ENCODE assay signal across 8 cellular contexts in the genomic region with DNA sequence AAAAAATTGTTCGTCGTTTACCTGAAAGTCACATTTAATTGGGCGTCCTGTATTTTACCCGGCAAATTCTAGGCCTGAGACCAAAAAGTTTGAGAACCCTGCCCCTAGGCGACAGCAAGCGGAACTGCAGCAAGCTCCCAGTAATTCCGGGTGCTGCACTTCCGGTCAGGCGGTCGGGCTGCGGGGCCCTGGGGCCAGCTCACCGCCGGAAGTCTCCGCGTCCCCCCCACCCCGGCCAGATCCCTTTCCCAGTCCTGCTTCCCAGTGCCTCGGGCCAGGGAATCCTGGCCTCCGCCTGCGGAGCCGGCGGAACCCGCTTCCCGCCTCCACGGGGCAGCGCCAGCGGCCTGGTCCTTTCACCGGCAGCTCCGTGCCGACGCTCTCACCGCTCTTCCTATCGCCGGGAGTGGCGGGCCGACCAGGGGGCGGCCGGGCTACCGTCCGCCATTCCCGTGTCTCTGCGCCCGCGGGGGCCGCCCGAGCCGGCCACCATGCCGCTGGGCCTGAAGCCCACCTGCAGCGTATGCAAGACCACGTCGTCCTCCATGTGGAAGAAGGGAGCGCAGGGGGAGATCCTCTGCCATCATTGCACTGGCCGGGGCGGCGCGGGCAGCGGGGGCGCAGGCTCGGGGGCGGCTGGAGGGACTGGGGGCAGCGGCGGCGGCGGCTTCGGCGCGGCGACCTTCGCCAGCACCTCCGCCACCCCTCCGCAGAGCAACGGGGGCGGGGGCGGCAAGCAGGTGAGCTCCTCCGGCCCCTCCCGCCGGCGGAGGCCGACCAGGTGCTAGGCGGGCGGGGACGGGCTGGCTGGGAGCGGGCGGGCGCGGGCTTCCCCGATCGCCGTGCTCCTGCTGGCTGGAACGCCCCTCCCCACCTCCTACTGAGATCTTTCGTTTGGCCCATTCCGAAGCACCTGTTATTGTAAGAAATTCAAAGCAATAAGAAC. TPM values are rescaled to one million over a fixed set of nuclear protein-coding genes. Genes with fewer than 3 reads are reported as not detected.
DNase-seq lines count a peak whose midpoint lies in the region; ATAC-seq and TF ChIP-seq lines count a peak whose summit lies in the region.

A gene with protein sequence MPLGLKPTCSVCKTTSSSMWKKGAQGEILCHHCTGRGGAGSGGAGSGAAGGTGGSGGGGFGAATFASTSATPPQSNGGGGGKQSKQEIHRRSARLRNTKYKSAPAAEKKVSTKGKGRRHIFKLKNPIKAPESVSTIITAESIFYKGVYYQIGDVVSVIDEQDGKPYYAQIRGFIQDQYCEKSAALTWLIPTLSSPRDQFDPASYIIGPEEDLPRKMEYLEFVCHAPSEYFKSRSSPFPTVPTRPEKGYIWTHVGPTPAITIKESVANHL (plus strand): TSS at position 244 of the 946 bp plus-strand sequence. CDS start 248 bp downstream, at position 492.

- peaks cover 12 to 37% (median 20%) of the 10 kb centered on the region in 3 donors for H3K4me1 Mint-ChIP-seq in CD8-positive, alpha-beta memory T cell
- H3K4me1 Mint-ChIP-seq in activated CD4-positive, alpha-beta memory T cell treated with anti-CD3 and anti-CD28 coated beads, Interleukin-2, amount 10 ng/mL, durations not matched to agents 7 days and 5 days, result peaks cover 13% of the 10 kb centered on the region

- H3K36me3 ChIP-seq in CD8-positive, alpha-beta memory T cell (ENCODE audit: insufficient read depth, low read length), result no peaks in the 10 kb centered on the region
- H3K36me3 ChIP-seq in duodenal mucosa (ENCODE audit: control insufficient read depth in 1 of 2, insufficient read depth in 2 of 2, low read length in 2 of 2), result peaks cover 19 to 26% of the 10 kb centered on the region in 2 donors

- H3K9me3 Mint-ChIP-seq in CD8-positive, alpha-beta memory T cell, result no peaks in the 10 kb centered on the region
- no peaks in the 10 kb centered on the region for H3K9me3 Mint-ChIP-seq in activated CD4-positive, alpha-beta memory T cell treated with anti-CD3 and anti-CD28 coated beads, Interleukin-2, amount 10 ng/mL, durations not matched to agents 7 days and 5 days

- no peaks in the 10 kb centered on the region for H3K27me3 ChIP-seq in CD8-positive, alpha-beta memory T cell (ENCODE audit: insufficient read depth, low read length, poor library complexity, severe bottlenecking)
- H3K27me3 ChIP-seq in duodenal mucosa (ENCODE audit: control insufficient read depth in 1 of 2, insufficient read depth in 2 of 2, low read length in 2 of 2), result no peaks in the 10 kb centered on the region

- H3K9ac ChIP-seq in duodenal mucosa (ENCODE audit: low read depth in 1 of 2, low read length in 2 of 2), result peak within 1 kb of the TSS; percentile 80 to 91

- H3K4me3 Mint-ChIP-seq in CD8-positive, alpha-beta memory T cell, result peak within 1 kb of the TSS; percentile 91 to 99 (median 96)
- H3K4me3 Mint-ChIP-seq in activated CD4-positive, alpha-beta memory T cell treated with anti-CD3 and anti-CD28 coated beads, Interleukin-2, amount 10 ng/mL, durations not matched to agents 7 days and 5 days, result peak within 1 kb of the TSS; percentile 86

- H3K27ac Mint-ChIP-seq in CD8-positive, alpha-beta memory T cell, result peak within 1 kb of the TSS; percentile 96 to 99 (median 98)
- peak within 1 kb of the TSS; percentile 88 for H3K27ac Mint-ChIP-seq in activated CD4-positive, alpha-beta memory T cell treated with anti-CD3 and anti-CD28 coated beads, Interleukin-2, amount 10 ng/mL, durations not matched to agents 7 days and 5 days

- no peaks in the 10 kb centered on the region for H3K9me3 ChIP-seq in CD8-positive, alpha-beta memory T cell (ENCODE audit: low read length)
- H3K9me3 ChIP-seq in duodenal mucosa (ENCODE audit: control insufficient read depth in 1 of 2, low read length in 2 of 2), result no peaks in the 10 kb centered on the region

- TF ChIP-seq CTCF in lower leg skin (IDR thresholded peaks at IDR 0.05), result peak in 1 of 3 donors; percentile 95

- POLR2A ChIA-PET in CD8-positive, alpha-beta memory T cell (lab: Charles Lee), result interaction anchor here (0.6 to 3.5 kb wide), 11 partner anchors 14 to 567 kb away, joined by 3 to 32 read pairs (median 9); a partner anchor contains a TSS
- POLR2A ChIA-PET in activated CD4-positive, alpha-beta memory T cell treated with anti-CD3 and anti-CD28 coated beads, Interleukin-2, amount 10 ng/mL, durations not matched to agents 7 days and 5 days (lab: Charles Lee), result interaction anchor here (0.7 to 3.5 kb wide), 26 partner anchors 11 to 785 kb away, joined by 3 to 47 read pairs (median 4); a partner anchor contains a TSS

- H3K27ac ChIP-seq in CD8-positive, alpha-beta memory T cell (ENCODE audit: low read depth, low read length), result peak within 1 kb of the TSS; percentile 93
- peak within 1 kb of the TSS; percentile 90 for H3K27ac ChIP-seq in duodenal mucosa (ENCODE audit: low read depth, low read length)

- WGBS in lower leg skin, 2 donors, result 0% methylated on average over 32 to 66 of the region's 91 CpGs

- peaks cover 14% of the 10 kb centered on the region for H3K4me1 ChIP-seq in CD8-positive, alpha-beta memory T cell (ENCODE audit: insufficient read depth, low read length)
- peaks cover 4 to 9% of the 10 kb centered on the region in 2 donors for H3K4me1 ChIP-seq in duodenal mucosa (ENCODE audit: control insufficient read depth in 1 of 2, insufficient read depth in 2 of 2, low read length in 2 of 2)

- peak; percentile 68 to 88 (median 83) for DNase-seq in CD8-positive, alpha-beta memory T cell
- DNase-seq in NCI-H82 (lab: John Stamatoyannopoulos, UW), result peak; percentile 93
- DNase-seq in activated CD4-positive, alpha-beta memory T cell treated with anti-CD3 and anti-CD28 coated beads, Interleukin-2, amount 10 ng/mL, durations not matched to agents 7 days and 5 days, result peak; percentile 84
- peak; percentile 88 to 98 for DNase-seq in lower leg skin (ENCODE audit: low spot score in 2 of 2)
- peak; percentile 69 to 76 for DNase-seq in stimulated activated CD4-positive, alpha-beta T cell treated with anti-CD3 and anti-CD28 coated beads, Interleukin-4, amount 100 ng/mL, for 48 hours (ENCODE audit: low read depth in 2 of 2)

- CTCF ChIA-PET in CD8-positive, alpha-beta memory T cell (lab: Charles Lee), result interaction anchor here (0.5 to 6.1 kb wide), 24 partner anchors 9 to 1988 kb away, joined by 3 to 107 read pairs (median 6); a partner anchor contains a TSS
- CTCF ChIA-PET in activated CD4-positive, alpha-beta memory T cell treated with anti-CD3 and anti-CD28 coated beads, Interleukin-2, amount 10 ng/mL, durations not matched to agents 7 days and 5 days (lab: Charles Lee), result interaction anchor here (0.5 to 3.5 kb wide), 41 partner anchors 11 to 1160 kb away, joined by 3 to 75 read pairs (median 5); a partner anchor contains a TSS

- TF ChIP-seq POLR2A in lower leg skin (IDR thresholded peaks at IDR 0.05), result no peak

- peaks cover 0 to 28% (median 6%) of the 10 kb centered on the region in 3 donors for H3K36me3 Mint-ChIP-seq in CD8-positive, alpha-beta memory T cell
- H3K36me3 Mint-ChIP-seq in activated CD4-positive, alpha-beta memory T cell treated with anti-CD3 and anti-CD28 coated beads, Interleukin-2, amount 10 ng/mL, durations not matched to agents 7 days and 5 days (ENCODE audit: low read depth), result peaks cover 9% of the 10 kb centered on the region

- peak within 1 kb of the TSS; percentile 91 for H3K4me3 ChIP-seq in CD8-positive, alpha-beta memory T cell (ENCODE audit: low read length)
- H3K4me3 ChIP-seq in duodenal mucosa (ENCODE audit: low read depth in 1 of 2, low read length in 2 of 2) (peak within 1 kb of the TSS; percentile 84 to 86), lower leg skin (ENCODE audit: low read depth, poor library complexity, severe bottlenecking) (peak within 1 kb of the TSS; percentile 96)

- H3K27me3 Mint-ChIP-seq in CD8-positive, alpha-beta memory T cell, result no peaks in the 10 kb centered on the region
- H3K27me3 Mint-ChIP-seq in activated CD4-positive, alpha-beta memory T cell treated with anti-CD3 and anti-CD28 coated beads, Interleukin-2, amount 10 ng/mL, durations not matched to agents 7 days and 5 days, result peaks cover 2% of the 10 kb centered on the region

- intact Hi-C loops in lower leg skin (cut with DNase I; ENCODE audit: low total_unique reads), result no loop called here

- ATAC-seq in GM19438 (IDR thresholded peaks at IDR 0.05; ENCODE audit: low read depth, unreplicated experiment), result peak; percentile 87
- peak; percentile 64 for ATAC-seq in HG03575 (IDR thresholded peaks at IDR 0.05; ENCODE audit: extremely low read depth, insufficient number of reproducible peaks, low FRiP score, unreplicated experiment)

RNA-seq across cellular contexts. Expression of the gene that starts here (rescaled TPM):
- total RNA-seq in CD8-positive, alpha-beta memory T cell, result 10 to 100 TPM; 18.3 to 18.9 TPM
- 11.4 TPM for polyA plus RNA-seq in CD8-positive, alpha-beta memory T cell
- total RNA-seq in activated CD4-positive, alpha-beta memory T cell treated with anti-CD3 and anti-CD28 coated beads, Interleukin-2, amount 10 ng/mL, durations not matched to agents 7 days and 5 days, result 10 to 100 TPM; 17.4 to 18.5 TPM
- total RNA-seq in lower leg skin, result 10 to 100 TPM; 14.7 to 23.0 (median 18.3) TPM

Comparison
In these comparisons a context has a peak if more than half of its experiments do, and no peak if none do; other contexts are left out.
1. Peak in every context shown above with its lines: DNase-seq, ATAC-seq, H3K4me3 ChIP-seq and H3K27ac ChIP-seq.